20 cellular contexts compared by ENCODE assay signal in genomic region chr15:66711260-66711659, GRCh38.
"Had no signal": no experiment of that assay in that cellular context is flagged by ENCODE, and none has a peak within 500 bp of the region (broad histone marks: within the 10 kb centered on the region; RNA-seq: fewer than 3 reads in every experiment).

No MANE protein-coding gene starts in this region.

- H3K27ac Mint-ChIP-seq: activated naive CD4-positive, alpha-beta T cell treated with anti-CD3 and anti-CD28 coated beads, Interleukin-2, amount 50 U/mL, for 24 hours; progenitor cell of endocrine pancreas had no signal

- H3K27me3 Mint-ChIP-seq: activated naive CD4-positive, alpha-beta T cell treated with anti-CD3 and anti-CD28 coated beads, Interleukin-2, amount 50 U/mL, for 24 hours; progenitor cell of endocrine pancreas; stimulated activated naive CD8-positive, alpha-beta T cell treated with anti-CD3 and anti-CD28 coated beads, Interleukin-15, amount 100 ng/mL, for 72 hours had no signal

- H3K36me3 ChIP-seq: esophagus squamous epithelium had no signal

- H3K27me3 ChIP-seq: esophagus squamous epithelium, testis, upper lobe of right lung had no signal

- H3K36me3 Mint-ChIP-seq: activated naive CD4-positive, alpha-beta T cell treated with anti-CD3 and anti-CD28 coated beads, Interleukin-2, amount 50 U/mL, for 24 hours had no signal

- ATAC-seq: stimulated activated naive CD8-positive, alpha-beta T cell treated with anti-CD3 and anti-CD28 coated beads, Interleukin-15, amount 100 ng/mL, for 72 hours; upper lobe of right lung had no signal

- H3K9me3 Mint-ChIP-seq: activated naive CD4-positive, alpha-beta T cell treated with anti-CD3 and anti-CD28 coated beads, Interleukin-2, amount 50 U/mL, for 24 hours; nephron progenitor cell; stimulated activated naive CD8-positive, alpha-beta T cell treated with anti-CD3 and anti-CD28 coated beads, Interleukin-15, amount 100 ng/mL, for 72 hours had no signal

- H3K4me3 Mint-ChIP-seq: activated naive CD4-positive, alpha-beta T cell treated with anti-CD3 and anti-CD28 coated beads, Interleukin-2, amount 50 U/mL, for 24 hours; nephron progenitor cell; stimulated activated naive CD8-positive, alpha-beta T cell treated with anti-CD3 and anti-CD28 coated beads, Interleukin-15, amount 100 ng/mL, for 72 hours had no signal

- H3K27ac ChIP-seq: esophagus squamous epithelium, skin epidermis, testis, upper lobe of right lung, VCaP had no signal

- H3K4me1 Mint-ChIP-seq: activated naive CD4-positive, alpha-beta T cell treated with anti-CD3 and anti-CD28 coated beads, Interleukin-2, amount 50 U/mL, for 24 hours; stimulated activated naive CD8-positive, alpha-beta T cell treated with anti-CD3 and anti-CD28 coated beads, Interleukin-15, amount 100 ng/mL, for 72 hours had no signal

- H3K9me3 ChIP-seq: esophagus squamous epithelium, testis, upper lobe of right lung had no signal

- H3K4me3 ChIP-seq: esophagus squamous epithelium, skin epidermis, testis had no signal

- DNase-seq: activated CD4-positive, alpha-beta T cell treated with anti-CD3 and anti-CD28 coated beads, Interleukin-2, amount 50 U/mL, for 1 hour; activated CD4-positive, CD25-positive, alpha-beta regulatory T cell treated with anti-CD3 and anti-CD28 coated beads, Interleukin-2, amount 50 U/mL, for 72 hours; activated CD8-positive, alpha-beta memory T cell treated with anti-CD3 and anti-CD28 coated beads, Interleukin-2, amount 50 U/mL, for 4 hours; activated effector memory CD4-positive, alpha-beta T cell treated with anti-CD3 and anti-CD28 coated beads, Interleukin-2, amount 50 U/mL, for 16 hours; activated T-cell treated with anti-CD3 and anti-CD28 coated beads, Interleukin-2, amount 50 U/mL, for 48 hours; dermis blood vessel endothelial cell; effector memory CD4-positive, alpha-beta T cell; esophagus squamous epithelium; midbrain; nephron progenitor cell; stimulated activated CD4-positive, alpha-beta T cell treated with anti-CD3 and anti-CD28 coated beads, Interleukin-15, amount 100 ng/mL, for 24 hours; stimulated activated CD4-positive, alpha-beta T cell treated with anti-CD3 and anti-CD28 coated beads, Interleukin-2, amount 100 ng/mL, for 48 hours; stimulated activated naive CD8-positive, alpha-beta T cell treated with anti-CD3 and anti-CD28 coated beads, Interleukin-15, amount 100 ng/mL, for 72 hours; T-helper 2 cell; testis; upper lobe of right lung had no signal
